ENCODE assay signal across 19 cellular contexts in genomic region chr12:128940974-128941373, GRCh38.
"Had no signal": no experiment of that assay in that cellular context is flagged by ENCODE, and none has a peak within 500 bp of the region (broad histone marks: within the 10 kb centered on the region; RNA-seq: fewer than 3 reads in every experiment).

No MANE protein-coding gene starts in this region.

- H3K9me3 Mint-ChIP-seq: activated naive CD4-positive, alpha-beta T cell treated with anti-CD3 and anti-CD28 coated beads for 36 hours; activated naive CD8-positive, alpha-beta T cell treated with anti-CD3 and anti-CD28 coated beads, Interleukin-2, amount 50 U/mL, for 24 hours; activated T-helper 2 cell treated with anti-CD3 and anti-CD28 coated beads, Interferon-gamma antibody, Interleukin-2, Interleukin-4, amounts not matched to agents 10 μg/mL and 5 μg/mL and 100 μg/mL, durations not matched to agents 14 hours and 24 hours and 36 hours; naive thymus-derived CD8-positive, alpha-beta T cell had no signal

- H3K36me3 ChIP-seq: gastrocnemius medialis, heart right ventricle, tibial nerve, WERI-Rb-1 had no signal

- H3K27ac ChIP-seq: gastrocnemius medialis, heart right ventricle, tibial nerve, WERI-Rb-1 had no signal

- ATAC-seq: activated CD8-positive, alpha-beta memory T cell treated with anti-CD3 and anti-CD28 coated beads, Interleukin-2, amount 10 ng/mL, durations not matched to agents 7 days and 5 days; activated naive CD8-positive, alpha-beta T cell treated with anti-CD3 and anti-CD28 coated beads, Interleukin-2, amount 50 U/mL, for 24 hours; gastrocnemius medialis; heart right ventricle; left cardiac atrium; naive thymus-derived CD8-positive, alpha-beta T cell; stimulated activated naive B cell treated with anti-CD40 and anti-IgM and Interleukin-4, amounts not matched to agents 10 μg/mL and 1 μg/mL and 100 μg/mL, for 72 hours had no signal

- H3K9me3 ChIP-seq: gastrocnemius medialis, heart right ventricle, tibial nerve had no signal

- H3K4me1 Mint-ChIP-seq: activated CD8-positive, alpha-beta memory T cell treated with anti-CD3 and anti-CD28 coated beads, Interleukin-2, amount 10 ng/mL, durations not matched to agents 7 days and 5 days; activated naive CD8-positive, alpha-beta T cell treated with anti-CD3 and anti-CD28 coated beads, Interleukin-2, amount 50 U/mL, for 24 hours; naive thymus-derived CD8-positive, alpha-beta T cell had no signal

- H3K4me1 ChIP-seq: gastrocnemius medialis, heart right ventricle, tibial nerve had no signal

- H3K27me3 Mint-ChIP-seq: activated CD8-positive, alpha-beta memory T cell treated with anti-CD3 and anti-CD28 coated beads, Interleukin-2, amount 10 ng/mL, durations not matched to agents 7 days and 5 days; naive thymus-derived CD8-positive, alpha-beta T cell had no signal

- H3K4me3 Mint-ChIP-seq: activated CD4-positive, alpha-beta memory T cell treated with anti-CD3 and anti-CD28 coated beads for 36 hours; activated CD8-positive, alpha-beta memory T cell treated with anti-CD3 and anti-CD28 coated beads, Interleukin-2, amount 10 ng/mL, durations not matched to agents 7 days and 5 days; activated naive CD4-positive, alpha-beta T cell treated with anti-CD3 and anti-CD28 coated beads for 36 hours; activated naive CD8-positive, alpha-beta T cell treated with anti-CD3 and anti-CD28 coated beads, Interleukin-2, amount 50 U/mL, for 24 hours; naive thymus-derived CD8-positive, alpha-beta T cell; stimulated activated naive B cell treated with anti-CD40 and anti-IgM and Interleukin-4, amounts not matched to agents 10 μg/mL and 1 μg/mL and 100 μg/mL, for 72 hours had no signal

- H3K4me3 ChIP-seq: gastrocnemius medialis, heart right ventricle, tibial nerve had no signal

- H3K27me3 ChIP-seq: gastrocnemius medialis, tibial nerve had no signal

- DNase-seq: activated CD4-positive, alpha-beta memory T cell treated with anti-CD3 and anti-CD28 coated beads for 36 hours; activated CD8-positive, alpha-beta memory T cell treated with anti-CD3 and anti-CD28 coated beads, Interleukin-2, amount 10 ng/mL, durations not matched to agents 7 days and 5 days; activated naive CD4-positive, alpha-beta T cell treated with anti-CD3 and anti-CD28 coated beads for 36 hours; activated naive CD8-positive, alpha-beta T cell treated with anti-CD3 and anti-CD28 coated beads, Interleukin-2, amount 50 U/mL, for 24 hours; activated T-cell treated with anti-CD3 and anti-CD28 coated beads, Interleukin-2, amount 50 U/mL, for 1 hour; aorta; cerebellar nuclear complex; effector memory CD4-positive, alpha-beta T cell; gastrocnemius medialis; heart right ventricle; left cardiac atrium; naive thymus-derived CD8-positive, alpha-beta T cell; posterior cingulate gyrus; stimulated activated CD4-positive, alpha-beta T cell treated with anti-CD3 and anti-CD28 coated beads, Interleukin-15, amount 100 ng/mL, for 24 hours; stimulated activated CD4-positive, alpha-beta T cell treated with anti-CD3 and anti-CD28 coated beads, Interleukin-4, amount 100 ng/mL, for 1 hour; stimulated activated naive B cell treated with anti-CD40 and anti-IgM and Interleukin-4, amounts not matched to agents 10 μg/mL and 1 μg/mL and 100 μg/mL, for 72 hours; WERI-Rb-1 had no signal

- H3K27ac Mint-ChIP-seq: activated CD4-positive, alpha-beta memory T cell treated with anti-CD3 and anti-CD28 coated beads for 36 hours; activated CD8-positive, alpha-beta memory T cell treated with anti-CD3 and anti-CD28 coated beads, Interleukin-2, amount 10 ng/mL, durations not matched to agents 7 days and 5 days; activated naive CD4-positive, alpha-beta T cell treated with anti-CD3 and anti-CD28 coated beads for 36 hours; activated naive CD8-positive, alpha-beta T cell treated with anti-CD3 and anti-CD28 coated beads, Interleukin-2, amount 50 U/mL, for 24 hours; activated T-helper 2 cell treated with anti-CD3 and anti-CD28 coated beads, Interferon-gamma antibody, Interleukin-2, Interleukin-4, amounts not matched to agents 10 μg/mL and 5 μg/mL and 100 μg/mL, durations not matched to agents 14 hours and 24 hours and 36 hours; stimulated activated naive B cell treated with anti-CD40 and anti-IgM and Interleukin-4, amounts not matched to agents 10 μg/mL and 1 μg/mL and 100 μg/mL, for 72 hours had no signal

- H3K36me3 Mint-ChIP-seq: activated CD4-positive, alpha-beta memory T cell treated with anti-CD3 and anti-CD28 coated beads for 36 hours; activated CD8-positive, alpha-beta memory T cell treated with anti-CD3 and anti-CD28 coated beads, Interleukin-2, amount 10 ng/mL, durations not matched to agents 7 days and 5 days; naive thymus-derived CD8-positive, alpha-beta T cell had no signal
